ENCODE assay signal across 28 cellular contexts in the genomic region with DNA sequence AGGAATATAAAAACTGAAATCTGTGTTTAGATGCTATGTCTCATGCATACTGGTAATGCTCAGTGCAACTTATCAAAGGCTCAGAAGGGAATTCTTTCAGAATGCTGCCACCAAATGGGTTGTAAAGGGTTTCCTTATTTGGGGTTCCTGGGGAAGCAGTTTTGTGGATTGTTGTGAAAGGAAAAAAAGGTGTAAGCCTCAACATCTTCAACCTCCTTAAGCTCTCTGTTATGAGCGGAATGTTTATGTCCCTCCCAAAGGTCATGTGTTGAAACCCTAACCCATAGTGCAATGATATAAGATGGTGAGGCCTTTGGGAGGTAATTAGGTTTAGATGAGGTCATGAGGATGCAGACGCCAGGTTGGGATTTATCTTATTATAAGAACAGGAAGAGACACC. TPM values are rescaled to one million over a fixed set of nuclear protein-coding genes. Genes with fewer than 3 reads are reported as not detected.
DNase-seq lines count a peak whose midpoint lies in the region; ATAC-seq and TF ChIP-seq lines count a peak whose summit lies in the region.
"Had no signal": no experiment of that assay in that cellular context is flagged by ENCODE, and none has a peak within 500 bp of the region (broad histone marks: within the 10 kb centered on the region; RNA-seq: fewer than 3 reads in every experiment).

No MANE protein-coding gene starts in this region.

- H3K9me3 Mint-ChIP-seq in GM23338 = no peaks in the 10 kb centered on the region
- no peaks in the 10 kb centered on the region for H3K9me3 Mint-ChIP-seq in stimulated activated naive CD8-positive, alpha-beta T cell treated with anti-CD3 and anti-CD28 coated beads, Interleukin-15, amount 100 ng/mL, for 72 hours
- H3K9me3 Mint-ChIP-seq: activated naive CD4-positive, alpha-beta T cell treated with anti-CD3 and anti-CD28 coated beads, Interleukin-2, amount 10 ng/mL, durations not matched to agents 7 days and 5 days; natural killer cell treated with Interleukin-12 subunit alpha and Interleukin-12 subunit beta and Interleukin-15 and Interleukin-18, amount 100 ng/mL, for 72 hours had no signal

- H3K4me2 ChIP-seq in GM23338 = no peak overlapping the region
- H3K4me2 ChIP-seq: BLaER1 had no signal

- peaks cover 5% of the 10 kb centered on the region; the same call in 1 of the 2 replicates for H3F3A ChIP-seq in GM23338 (replicated peaks; ENCODE audit: low read depth)

- H4K20me1 ChIP-seq in GM23338 (replicated peaks; ENCODE audit: insufficient read depth) = no peaks in the 10 kb centered on the region
- H4K20me1 ChIP-seq: BLaER1 had no signal

- intact Hi-C loops in ascending aorta (cut with DNase I) = no loop called here

- H3K4me1 ChIP-seq in GM23338 (ENCODE audit: insufficient read depth) = peaks cover 53% of the 10 kb centered on the region
- no peaks in the 10 kb centered on the region for H3K4me1 ChIP-seq in ascending aorta
- peaks cover 19% of the 10 kb centered on the region for H3K4me1 ChIP-seq in muscle layer of colon (ENCODE audit: insufficient read depth, low read length)
- H3K4me1 ChIP-seq in subcutaneous abdominal adipose tissue (ENCODE audit: control insufficient read depth in 5 of 5, insufficient read depth in 5 of 5, low read length in 5 of 5) = peaks cover 0 to 2% (median 0%) of the 10 kb centered on the region in 5 donors
- H3K4me1 ChIP-seq: BLaER1, colonic mucosa had no signal

- peaks cover 3% of the 10 kb centered on the region; the same call in 1 of the 3 replicates for H3K36me3 Mint-ChIP-seq in GM23338 (ENCODE audit: low read depth)
- H3K36me3 Mint-ChIP-seq: activated naive CD4-positive, alpha-beta T cell treated with anti-CD3 and anti-CD28 coated beads, Interleukin-2, amount 10 ng/mL, durations not matched to agents 7 days and 5 days; natural killer cell treated with Interleukin-12 subunit alpha and Interleukin-12 subunit beta and Interleukin-15 and Interleukin-18, amount 100 ng/mL, for 72 hours; stimulated activated memory B cell treated with anti-CD40 and anti-IgM and Interleukin-4, amounts not matched to agents 10 μg/mL and 1 μg/mL and 100 μg/mL, for 72 hours had no signal

- peaks cover 13% of the 10 kb centered on the region; the same call in 1 of the 2 replicates for H3K9me2 ChIP-seq in GM23338 (ENCODE audit: insufficient read depth)

- TF ChIP-seq CTCF in GM23338 (conservative IDR thresholded peaks at IDR 0.05; ENCODE audit: low read depth in 2 of 2) = no peak
- TF ChIP-seq CTCF in ascending aorta (IDR thresholded peaks at IDR 0.05) = no peak

- H3K4me1 Mint-ChIP-seq in GM23338 = peaks cover 51% of the 10 kb centered on the region
- H3K4me1 Mint-ChIP-seq in stimulated activated naive CD8-positive, alpha-beta T cell treated with anti-CD3 and anti-CD28 coated beads, Interleukin-15, amount 100 ng/mL, for 72 hours = no peaks in the 10 kb centered on the region
- H3K4me1 Mint-ChIP-seq: activated B cell treated with CpG ODN at 0.5 μM for 24 hours; activated naive CD4-positive, alpha-beta T cell treated with anti-CD3 and anti-CD28 coated beads, Interleukin-2, amount 10 ng/mL, durations not matched to agents 7 days and 5 days; stimulated activated memory B cell treated with anti-CD40 and anti-IgM and Interleukin-4, amounts not matched to agents 10 μg/mL and 1 μg/mL and 100 μg/mL, for 72 hours had no signal

- H3K27ac ChIP-seq in GM23338 (ENCODE audit: low read depth) = no peak overlapping the region
- H3K27ac ChIP-seq in ascending aorta = peak overlapping the region; percentile 7 to 54
- H3K27ac ChIP-seq in muscle layer of colon (ENCODE audit: low read depth, low read length) = peak overlapping the region; percentile 18
- H3K27ac ChIP-seq in subcutaneous abdominal adipose tissue (ENCODE audit: low read depth, low read length) = peak overlapping the region; percentile 74
- H3K27ac ChIP-seq: BLaER1, HL-60 had no signal

- DNase-seq in GM23338 (ENCODE audit: low spot score) (peak; percentile 19), ascending aorta (ENCODE audit: low spot score in 2 of 2) (no peak), activated gamma-delta T cell (lab: John Stamatoyannopoulos, UW) (no peak)
- DNase-seq in stimulated activated naive CD8-positive, alpha-beta T cell treated with anti-CD3 and anti-CD28 coated beads, Interleukin-15, amount 100 ng/mL, for 72 hours = no peak
- DNase-seq in activated naive CD4-positive, alpha-beta T cell treated with anti-CD3 and anti-CD28 coated beads, Interleukin-2, amount 50 U/mL, for 16 hours = no peak
- DNase-seq: activated B cell treated with CpG ODN at 0.5 μM for 24 hours; activated CD4-positive, alpha-beta T cell treated with anti-CD3 and anti-CD28 coated beads, Interleukin-2, amount 50 U/mL, for 1 hour; activated naive CD4-positive, alpha-beta T cell treated with anti-CD3 and anti-CD28 coated beads, Interleukin-2, amount 10 ng/mL, durations not matched to agents 7 days and 5 days; activated T-cell treated with anti-CD3 and anti-CD28 coated beads, Interleukin-2, amount 50 U/mL, for 72 hours; colonic mucosa; COR-L47; DMS53; effector memory CD4-positive, alpha-beta T cell; erythroblast; foreskin fibroblast; Kasumi-1; NCI-H526; ovary; Peyer's patch; right cardiac atrium; stimulated activated CD4-positive, alpha-beta T cell treated with anti-CD3 and anti-CD28 coated beads, Interleukin-4, amount 100 ng/mL, for 4 hours had no signal

- H3K36me3 ChIP-seq in GM23338 (ENCODE audit: insufficient read depth) (no peaks in the 10 kb centered on the region), ascending aorta (no peaks in the 10 kb centered on the region), muscle layer of colon (ENCODE audit: insufficient read depth, low read length) (no peaks in the 10 kb centered on the region), subcutaneous abdominal adipose tissue (ENCODE audit: control insufficient read depth in 5 of 5, insufficient read depth in 5 of 5, low read length in 5 of 5) (no peaks in the 10 kb centered on the region)
- H3K36me3 ChIP-seq: BLaER1, colonic mucosa, ovary, Peyer's patch had no signal

- H3K27me3 ChIP-seq in GM23338 (ENCODE audit: insufficient read depth) (no peaks in the 10 kb centered on the region), ascending aorta (no peaks in the 10 kb centered on the region), muscle layer of colon (ENCODE audit: control insufficient read depth in 1 of 2, insufficient read depth in 2 of 2, low read length in 2 of 2) (no peaks in the 10 kb centered on the region), subcutaneous abdominal adipose tissue (ENCODE audit: control insufficient read depth in 5 of 5, insufficient read depth in 4 of 5, low read length in 5 of 5) (no peaks in the 10 kb centered on the region)
- H3K27me3 ChIP-seq: BLaER1, colonic mucosa, ovary, Peyer's patch had no signal

- no peak overlapping the region for H3K27ac Mint-ChIP-seq in GM23338
- H3K27ac Mint-ChIP-seq in stimulated activated naive CD8-positive, alpha-beta T cell treated with anti-CD3 and anti-CD28 coated beads, Interleukin-15, amount 100 ng/mL, for 72 hours = no peak overlapping the region
- H3K27ac Mint-ChIP-seq: activated B cell treated with CpG ODN at 0.5 μM for 24 hours; activated naive CD4-positive, alpha-beta T cell treated with anti-CD3 and anti-CD28 coated beads, Interleukin-2, amount 10 ng/mL, durations not matched to agents 7 days and 5 days; activated T-cell treated with anti-CD3 and anti-CD28 coated beads, Interleukin-2, amount 50 U/mL, for 72 hours; natural killer cell treated with Interleukin-12 subunit alpha and Interleukin-12 subunit beta and Interleukin-15 and Interleukin-18, amount 100 ng/mL, for 72 hours; stimulated activated memory B cell treated with anti-CD40 and anti-IgM and Interleukin-4, amounts not matched to agents 10 μg/mL and 1 μg/mL and 100 μg/mL, for 72 hours had no signal

- H3K9ac ChIP-seq in muscle layer of colon (ENCODE audit: low read length) = no peak overlapping the region
- H3K9ac ChIP-seq in subcutaneous abdominal adipose tissue (ENCODE audit: low read length in 5 of 5) = no peak overlapping the region
- H3K9ac ChIP-seq: BLaER1 had no signal

- no peaks in the 10 kb centered on the region for H3K9me3 ChIP-seq in ascending aorta
- no peaks in the 10 kb centered on the region for H3K9me3 ChIP-seq in muscle layer of colon (ENCODE audit: low read length)
- no peaks in the 10 kb centered on the region for H3K9me3 ChIP-seq in subcutaneous abdominal adipose tissue (ENCODE audit: control insufficient read depth in 5 of 5, low read length in 5 of 5)
- H3K9me3 ChIP-seq: BLaER1, colonic mucosa, ovary, Peyer's patch had no signal

- H3K79me2 ChIP-seq in GM23338 (replicated peaks; ENCODE audit: insufficient read depth) = no peaks in the 10 kb centered on the region

- no peak overlapping the region for H3K4me3 Mint-ChIP-seq in GM23338
- no peak overlapping the region for H3K4me3 Mint-ChIP-seq in stimulated activated naive CD8-positive, alpha-beta T cell treated with anti-CD3 and anti-CD28 coated beads, Interleukin-15, amount 100 ng/mL, for 72 hours
- H3K4me3 Mint-ChIP-seq: activated B cell treated with CpG ODN at 0.5 μM for 24 hours; activated naive CD4-positive, alpha-beta T cell treated with anti-CD3 and anti-CD28 coated beads, Interleukin-2, amount 10 ng/mL, durations not matched to agents 7 days and 5 days; activated T-cell treated with anti-CD3 and anti-CD28 coated beads, Interleukin-2, amount 50 U/mL, for 72 hours; natural killer cell treated with Interleukin-12 subunit alpha and Interleukin-12 subunit beta and Interleukin-15 and Interleukin-18, amount 100 ng/mL, for 72 hours; stimulated activated memory B cell treated with anti-CD40 and anti-IgM and Interleukin-4, amounts not matched to agents 10 μg/mL and 1 μg/mL and 100 μg/mL, for 72 hours had no signal

- no peak for ATAC-seq in GM23338
- no peak for ATAC-seq in stimulated activated naive CD8-positive, alpha-beta T cell treated with anti-CD3 and anti-CD28 coated beads, Interleukin-15, amount 100 ng/mL, for 72 hours
- ATAC-seq: activated T-cell treated with anti-CD3 and anti-CD28 coated beads, Interleukin-2, amount 50 U/mL, for 72 hours; natural killer cell treated with Interleukin-12 subunit alpha and Interleukin-12 subunit beta and Interleukin-15 and Interleukin-18, amount 100 ng/mL, for 72 hours; stimulated activated memory B cell treated with anti-CD40 and anti-IgM and Interleukin-4, amounts not matched to agents 10 μg/mL and 1 μg/mL and 100 μg/mL, for 72 hours had no signal

- no peak overlapping the region for H2AFZ ChIP-seq in GM23338

- H3K27me3 Mint-ChIP-seq in GM23338 (ENCODE audit: insufficient read depth, low read depth, poor library complexity) = peaks cover 2% of the 10 kb centered on the region
- peaks cover 15% of the 10 kb centered on the region for H3K27me3 Mint-ChIP-seq in stimulated activated naive CD8-positive, alpha-beta T cell treated with anti-CD3 and anti-CD28 coated beads, Interleukin-15, amount 100 ng/mL, for 72 hours

- no peak overlapping the region for H3K4me3 ChIP-seq in GM23338
- H3K4me3 ChIP-seq in ascending aorta = no peak overlapping the region
- no peak overlapping the region for H3K4me3 ChIP-seq in muscle layer of colon (ENCODE audit: low read depth in 1 of 2, low read length in 2 of 2)
- H3K4me3 ChIP-seq in subcutaneous abdominal adipose tissue (ENCODE audit: low read depth in 1 of 5, low read length in 5 of 5) = no peak overlapping the region
- H3K4me3 ChIP-seq: BLaER1, colonic mucosa, ovary, Peyer's patch had no signal

RNA-seq across cellular contexts. Expression of a gene that starts 41.6 kb away (rescaled TPM):
- total RNA-seq in GM23338 (2014; rRNA removed; shearing (Covaris generic)) = 10.5 and 11.1 TPM in 2 replicates
- polyA plus RNA-seq in GM23338 (2016; fragmentation: Nextera tagmentation; extraction: Ambion mirVana) = 3.3 and 3.9 TPM in 2 replicates
- 3.5 TPM for total RNA-seq in ascending aorta
- total RNA-seq: activated B cell treated with CpG ODN at 0.5 μM for 24 hours, G401 had no signal
